ENCODE assay signal across 21 cellular contexts in the genomic region with DNA sequence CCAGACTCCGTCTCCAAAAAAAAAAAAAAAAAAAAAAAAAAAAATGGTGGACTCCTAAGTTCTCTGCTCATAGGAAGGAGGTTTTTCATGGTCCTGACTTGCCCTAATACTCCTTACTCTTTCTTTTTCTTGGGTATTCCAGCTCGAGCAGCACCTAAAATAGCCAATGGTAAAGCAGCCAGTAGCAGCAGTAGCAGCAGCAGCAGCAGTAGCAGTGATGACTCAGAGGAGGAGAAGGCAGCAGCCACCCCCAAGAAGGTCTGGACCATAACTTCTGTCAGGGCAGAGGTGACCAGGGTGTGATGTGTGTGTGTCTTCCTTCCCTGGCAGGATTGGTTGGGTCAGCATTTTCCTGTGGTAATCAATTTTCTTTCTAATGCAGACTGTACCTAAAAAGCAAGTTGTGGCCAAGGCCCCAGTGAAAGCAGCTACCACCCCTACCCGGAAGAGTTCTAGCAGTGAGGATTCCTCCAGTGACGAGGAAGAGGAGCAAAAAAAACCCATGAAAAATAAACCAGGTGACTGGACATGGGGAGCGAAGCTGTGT.
DNase-seq lines count a peak whose midpoint lies in the region; ATAC-seq, FAIRE-seq and TF ChIP-seq lines count a peak whose summit lies in the region.
"Had no signal": no experiment of that assay in that cellular context is flagged by ENCODE, and none has a peak within 500 bp of the region (broad histone marks: within the 10 kb centered on the region; RNA-seq: fewer than 3 reads in every experiment).

No MANE protein-coding gene starts in this region.

- ATAC-seq in HG03571 (IDR thresholded peaks at IDR 0.05; ENCODE audit: unreplicated experiment): no peak
- ATAC-seq: foreskin keratinocyte, mucosa of descending colon had no signal

- TF ChIP-seq CTCF in VCaP (conservative IDR thresholded peaks at IDR 0.05) (no peak), WERI-Rb-1 (IDR thresholded peaks at IDR 0.05; ENCODE audit: low read depth, low read length) (no peak)

- H3K27me3 ChIP-seq in WERI-Rb-1 (ENCODE audit: insufficient read depth, low read depth, severe bottlenecking): no peaks in the 10 kb centered on the region
- H3K27me3 ChIP-seq: cardiac muscle cell, foreskin keratinocyte had no signal

- no peak overlapping the region for H3K4me3 ChIP-seq in WERI-Rb-1 (ENCODE audit: low read depth, low read length)
- H3K4me3 ChIP-seq: cardiac muscle cell, mucosa of descending colon had no signal

- DNase-seq in AG08396 (ENCODE audit: low spot score) (peak; percentile 22), ELR (ENCODE audit: low read depth) (peak; percentile 64), iris pigment epithelial cell (ENCODE audit: low read depth) (peak; percentile 61), WERI-Rb-1 (no peak), GM19239 (ENCODE audit: insufficient read length, low spot score) (no peak)
- no peak for DNase-seq in stimulated activated CD4-positive, alpha-beta T cell treated with anti-CD3 and anti-CD28 coated beads, Interleukin-1b, Interleukin-23, amount 100 ng/mL, for 48 hours
- DNase-seq: activated CD4-positive, alpha-beta T cell treated with anti-CD3 and anti-CD28 coated beads, Interleukin-2, amount 50 U/mL, for 4 hours; COR-L47; dermis blood vessel endothelial cell; DND-41; foreskin keratinocyte; hippocampal formation; MM.1S; mucosa of descending colon; NCI-H146; NCI-H524 treated with DMSO at 0.1 percent for 48 hours; stimulated activated CD4-positive, alpha-beta T cell treated with anti-CD3 and anti-CD28 coated beads, Interleukin-4, amount 100 ng/mL, for 4 hours had no signal

- H3K27ac ChIP-seq in VCaP (peak overlapping the region; percentile 94), WERI-Rb-1 (no peak overlapping the region)
- H3K27ac ChIP-seq: cardiac muscle cell, foreskin keratinocyte had no signal

- FAIRE-seq in GM19239 (lab: Jason Lieb, UNC): no peak
- FAIRE-seq: islet of Langerhans had no signal

- peaks cover 99% of the 10 kb centered on the region for H3K36me3 ChIP-seq in WERI-Rb-1

- no peaks in the 10 kb centered on the region for H3K9me3 ChIP-seq in WERI-Rb-1 (ENCODE audit: severe bottlenecking)
- H3K9me3 ChIP-seq: mucosa of descending colon had no signal

Comparison
In these comparisons a context has a peak if more than half of its experiments do, and no peak if none do; other contexts are left out.
1. DNase-seq: peak in AG08396 (single experiment), ELR (single experiment) and iris pigment epithelial cell (single experiment); none in WERI-Rb-1 (single experiment), GM19239 (single experiment) and stimulated activated CD4-positive, alpha-beta T cell treated with anti-CD3 and anti-CD28 coated beads, Interleukin-1b, Interleukin-23, amount 100 ng/mL, for 48 hours (single experiment).